In the genomic region with DNA sequence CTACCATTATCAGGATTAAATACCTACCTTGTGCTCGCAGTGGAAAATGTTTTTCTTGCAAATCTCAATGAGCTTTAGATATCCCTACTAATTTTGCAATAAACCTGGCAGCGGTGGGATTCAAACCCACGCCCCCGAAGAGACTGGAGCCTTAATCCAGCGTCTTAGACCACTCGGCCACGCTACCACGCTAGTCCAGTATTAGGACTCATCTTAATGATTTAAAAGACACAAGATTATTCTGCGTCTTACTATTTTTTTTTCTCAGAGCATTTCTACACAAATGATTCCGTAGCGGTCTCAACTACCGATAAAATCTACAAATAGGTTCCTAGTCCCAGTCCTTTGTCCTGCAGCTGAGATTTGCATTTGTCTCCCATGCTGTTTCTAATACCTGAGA, we compare ENCODE assay signal across 1 cellular context.
TF ChIP-seq lines count a peak whose summit lies in the region.

No MANE protein-coding gene starts in this region.

TF ChIP-seq in IMR-90, 13 proteins besides CTCF, POLR2A, EP300 and RAD21:
- TF ChIP-seq RFX5 (IDR thresholded peaks at IDR 0.05; ENCODE audit: low read depth, low read length) (no peak), SMC3 (IDR thresholded peaks at IDR 0.05; ENCODE audit: low read depth, low read length) (no peak), RCOR1 (IDR thresholded peaks at IDR 0.05; ENCODE audit: insufficient replicate concordance, low read length) (no peak), BHLHE40 (IDR thresholded peaks at IDR 0.05; ENCODE audit: low read depth, low read length) (no peak), NFE2L2 (IDR thresholded peaks at IDR 0.05; ENCODE audit: low read depth, low read length) (no peak), MXI1 (IDR thresholded peaks at IDR 0.05; ENCODE audit: borderline replicate concordance, low read depth, low read length) (no peak), USF2 (IDR thresholded peaks at IDR 0.05; ENCODE audit: low read depth, low read length) (no peak), ELK1 (IDR thresholded peaks at IDR 0.05; ENCODE audit: borderline replicate concordance, low read depth, low read length) (no peak), MAZ (IDR thresholded peaks at IDR 0.05; ENCODE audit: borderline replicate concordance, low read depth, low read length) (no peak), CEBPB (IDR thresholded peaks at IDR 0.05; ENCODE audit: low read depth, low read length) (no peak), FOS (IDR thresholded peaks at IDR 0.05; ENCODE audit: low read depth, low read length) (no peak), MAFK (IDR thresholded peaks at IDR 0.05; ENCODE audit: low read depth, low read length) (no peak), CHD1 (IDR thresholded peaks at IDR 0.05; ENCODE audit: low read depth, low read length) (no peak)
